In the genomic region with DNA sequence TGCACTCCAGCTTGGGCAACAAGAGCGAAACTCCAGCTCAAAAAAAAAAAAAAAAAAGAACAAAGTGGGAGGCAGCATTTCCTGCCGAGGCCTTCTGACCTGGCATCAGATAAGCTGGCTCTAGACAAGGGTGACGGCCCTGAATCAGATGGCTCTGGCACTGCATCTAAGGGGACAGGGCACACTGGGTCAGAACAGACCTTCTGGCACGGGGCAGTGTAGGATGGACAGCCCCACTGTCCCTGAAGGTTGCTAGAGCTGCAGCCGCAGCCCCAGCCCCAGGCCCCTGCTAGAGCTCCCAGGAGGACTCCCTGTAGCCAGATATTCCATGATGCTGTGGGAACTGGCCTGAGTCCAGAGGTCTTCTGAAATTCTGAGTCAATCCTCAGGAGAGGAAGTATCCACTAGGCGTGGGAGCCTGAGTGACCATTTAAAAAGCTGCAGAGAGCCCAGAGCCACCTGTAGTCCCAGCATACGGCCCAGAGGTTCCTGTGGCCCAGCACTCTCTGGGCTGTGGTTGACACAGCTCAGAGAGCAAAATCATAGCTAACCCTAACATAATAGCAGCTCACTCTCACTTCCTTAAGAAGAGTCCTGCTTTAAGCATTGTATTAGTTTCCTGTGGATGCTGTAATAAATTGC, we compare ENCODE assay signal across 9 cellular contexts.
A peak's percentile ranks its signal among the peaks of the same experiment; 100 is the strongest.
DNase-seq lines count a peak whose midpoint lies in the region; ATAC-seq, FAIRE-seq and TF ChIP-seq lines count a peak whose summit lies in the region.
"Had no signal": no experiment of that assay in that cellular context is flagged by ENCODE, and none has a peak within 500 bp of the region (broad histone marks: within the 10 kb centered on the region; RNA-seq: fewer than 3 reads in every experiment).

No MANE protein-coding gene starts in this region.

- FAIRE-seq in frontal cortex (lab: Jason Lieb, UNC) = no peak

- TF ChIP-seq EP300 in Ishikawa (IDR thresholded peaks at IDR 0.05; ENCODE audit: borderline replicate concordance) = peak; percentile 64; the same call in 1 of the 2 replicates

- H3K27ac ChIP-seq in uterus (peak overlapping the region; percentile 55 to 62), dorsolateral prefrontal cortex (peak overlapping the region in 1 of 59 donors; percentile 22)
- H3K27ac ChIP-seq: HL-60 had no signal

- H3K4me3 ChIP-seq in GM06990 (replicated peaks; ENCODE audit: low read depth, low read length) (no peak overlapping the region), uterus (no peak overlapping the region), dorsolateral prefrontal cortex (no peak overlapping the region)

- DNase-seq in GM06990 (ENCODE audit: extremely low read depth, insufficient read length) (peak; percentile 65), frontal cortex (ENCODE audit: low spot score in 2 of 2) (peak; percentile 12 to 24), uterus (peak; percentile 62 to 85), C1 segment of cervical spinal cord (lab: John Stamatoyannopoulos, UW) (no peak), NCI-H1694 (lab: John Stamatoyannopoulos, UW) (no peak), dorsolateral prefrontal cortex (no peak)

- H3K27me3 ChIP-seq in GM06990 (replicated peaks; ENCODE audit: control insufficient read depth, insufficient read depth, low read length) = no peaks in the 10 kb centered on the region
- H3K27me3 ChIP-seq in uterus = no peaks in the 10 kb centered on the region
- no peaks in the 10 kb centered on the region for H3K27me3 ChIP-seq in dorsolateral prefrontal cortex

- TF ChIP-seq POLR2A in uterus (IDR thresholded peaks at IDR 0.05) = no peak

- TF ChIP-seq CTCF in GM06990 (IDR thresholded peaks at IDR 0.05; ENCODE audit: insufficient read depth, low read length, poor library complexity, severe bottlenecking) = no peak
- TF ChIP-seq CTCF in uterus (IDR thresholded peaks at IDR 0.05) = no peak
- TF ChIP-seq CTCF in dorsolateral prefrontal cortex (IDR thresholded peaks at IDR 0.05 in 54 of 56, conservative IDR thresholded peaks at IDR 0.05 in 2 of 56; ENCODE audit: low read depth in 1 of 56, partially characterized antibody in 56 of 56) = no peak

- H3K9me3 ChIP-seq in uterus = no peaks in the 10 kb centered on the region

- H3K36me3 ChIP-seq in GM06990 (ENCODE audit: control insufficient read depth, insufficient read depth, low read length) = no peaks in the 10 kb centered on the region
- H3K36me3 ChIP-seq in uterus = no peaks in the 10 kb centered on the region

- no peaks in the 10 kb centered on the region for H3K4me1 ChIP-seq in uterus

- TF ChIP-seq RAD21 in Ishikawa (IDR thresholded peaks at IDR 0.05; ENCODE audit: low read depth) = no peak

- intact Hi-C loops in uterus (cut with DNase I; ENCODE audit: low total_unique reads) (no loop called here), dorsolateral prefrontal cortex (cut with DNase I) (no loop called here)

- peak; percentile 99 for ATAC-seq in GM21723 (IDR thresholded peaks at IDR 0.05; ENCODE audit: unreplicated experiment)

TF ChIP-seq in Ishikawa, 13 proteins besides CTCF, POLR2A, EP300 and RAD21:
- TF ChIP-seq TEAD4 (IDR thresholded peaks at IDR 0.05) (no peak; the same call in 1 of the 2 replicates), TCF12 (IDR thresholded peaks at IDR 0.05; ENCODE audit: low read depth) (peak; percentile 75; the same call in 1 of the 2 replicates), CEBPB (IDR thresholded peaks at IDR 0.05) (no peak), YY1 (IDR thresholded peaks at IDR 0.05; ENCODE audit: low read depth) (peak; percentile 6; the same call in 1 of the 2 replicates), EGR1 (IDR thresholded peaks at IDR 0.05) (no peak), ZBTB7A (IDR thresholded peaks at IDR 0.05; ENCODE audit: low read depth) (no peak), NFIC (IDR thresholded peaks at IDR 0.05) (peak; percentile 86), TAF1 (IDR thresholded peaks at IDR 0.05; ENCODE audit: low read depth) (peak; percentile 21; the same call in 1 of the 2 replicates), CREB1 (IDR thresholded peaks at IDR 0.05; ENCODE audit: low read depth) (no peak), FOXM1 (IDR thresholded peaks at IDR 0.05; ENCODE audit: borderline replicate concordance, low read depth) (peak; percentile 75)
- TF ChIP-seq, protein P1, sequence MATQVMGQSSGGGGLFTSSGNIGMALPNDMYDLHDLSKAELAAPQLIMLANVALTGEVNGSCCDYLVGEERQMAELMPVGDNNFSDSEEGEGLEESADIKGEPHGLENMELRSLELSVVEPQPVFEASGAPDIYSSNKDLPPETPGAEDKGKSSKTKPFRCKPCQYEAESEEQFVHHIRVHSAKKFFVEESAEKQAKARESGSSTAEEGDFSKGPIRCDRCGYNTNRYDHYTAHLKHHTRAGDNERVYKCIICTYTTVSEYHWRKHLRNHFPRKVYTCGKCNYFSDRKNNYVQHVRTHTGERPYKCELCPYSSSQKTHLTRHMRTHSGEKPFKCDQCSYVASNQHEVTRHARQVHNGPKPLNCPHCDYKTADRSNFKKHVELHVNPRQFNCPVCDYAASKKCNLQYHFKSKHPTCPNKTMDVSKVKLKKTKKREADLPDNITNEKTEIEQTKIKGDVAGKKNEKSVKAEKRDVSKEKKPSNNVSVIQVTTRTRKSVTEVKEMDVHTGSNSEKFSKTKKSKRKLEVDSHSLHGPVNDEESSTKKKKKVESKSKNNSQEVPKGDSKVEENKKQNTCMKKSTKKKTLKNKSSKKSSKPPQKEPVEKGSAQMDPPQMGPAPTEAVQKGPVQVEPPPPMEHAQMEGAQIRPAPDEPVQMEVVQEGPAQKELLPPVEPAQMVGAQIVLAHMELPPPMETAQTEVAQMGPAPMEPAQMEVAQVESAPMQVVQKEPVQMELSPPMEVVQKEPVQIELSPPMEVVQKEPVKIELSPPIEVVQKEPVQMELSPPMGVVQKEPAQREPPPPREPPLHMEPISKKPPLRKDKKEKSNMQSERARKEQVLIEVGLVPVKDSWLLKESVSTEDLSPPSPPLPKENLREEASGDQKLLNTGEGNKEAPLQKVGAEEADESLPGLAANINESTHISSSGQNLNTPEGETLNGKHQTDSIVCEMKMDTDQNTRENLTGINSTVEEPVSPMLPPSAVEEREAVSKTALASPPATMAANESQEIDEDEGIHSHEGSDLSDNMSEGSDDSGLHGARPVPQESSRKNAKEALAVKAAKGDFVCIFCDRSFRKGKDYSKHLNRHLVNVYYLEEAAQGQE (IDR thresholded peaks at IDR 0.05; ENCODE audit: low read depth) = no peak
- TF ChIP-seq, protein P2, sequence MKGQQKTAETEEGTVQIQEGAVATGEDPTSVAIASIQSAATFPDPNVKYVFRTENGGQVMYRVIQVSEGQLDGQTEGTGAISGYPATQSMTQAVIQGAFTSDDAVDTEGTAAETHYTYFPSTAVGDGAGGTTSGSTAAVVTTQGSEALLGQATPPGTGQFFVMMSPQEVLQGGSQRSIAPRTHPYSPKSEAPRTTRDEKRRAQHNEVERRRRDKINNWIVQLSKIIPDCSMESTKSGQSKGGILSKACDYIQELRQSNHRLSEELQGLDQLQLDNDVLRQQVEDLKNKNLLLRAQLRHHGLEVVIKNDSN (IDR thresholded peaks at IDR 0.05) = no peak
- TF ChIP-seq, protein P3, sequence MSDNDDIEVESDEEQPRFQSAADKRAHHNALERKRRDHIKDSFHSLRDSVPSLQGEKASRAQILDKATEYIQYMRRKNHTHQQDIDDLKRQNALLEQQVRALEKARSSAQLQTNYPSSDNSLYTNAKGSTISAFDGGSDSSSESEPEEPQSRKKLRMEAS (IDR thresholded peaks at IDR 0.05) = no peak

Comparison
In these comparisons a context has a peak if more than half of its experiments do, and no peak if none do; other contexts are left out.
1. DNase-seq: peak in GM06990 (single experiment), frontal cortex (2 of 2) and uterus (2 of 2); none in C1 segment of cervical spinal cord (0 of 14), NCI-H1694 (single experiment) and dorsolateral prefrontal cortex (0 of 10).